Comparison of ENCODE assay signal across 12 cellular contexts in genomic region chr19:38389957-38390924, GRCh38. TPM values are rescaled to one million over a fixed set of nuclear protein-coding genes. Genes with fewer than 3 reads are reported as not detected.
DNase-seq lines count a peak whose midpoint lies in the region; ATAC-seq and TF ChIP-seq lines count a peak whose summit lies in the region.
"Had no signal": no experiment of that assay in that cellular context is flagged by ENCODE, and none has a peak within 500 bp of the region (broad histone marks: within the 10 kb centered on the region; RNA-seq: fewer than 3 reads in every experiment).

No MANE protein-coding gene starts in this region.

- H3K27me3 ChIP-seq in H9 (ENCODE audit: insufficient read depth, low read length) (no peaks in the 10 kb centered on the region), heart left ventricle (peaks cover under 1 to 50% (median 13%) of the 10 kb centered on the region in 9 donors)
- H3K27me3 ChIP-seq: testis had no signal

- no peak overlapping the region for H2BK12ac ChIP-seq in H9 (ENCODE audit: insufficient read length, low read depth, low read length)

- H3K4me3 Mint-ChIP-seq in H9, result peak overlapping the region; percentile 83 to 92
- H3K4me3 Mint-ChIP-seq in glutamatergic neuron (ENCODE audit: unreplicated experiment), result peak overlapping the region; percentile 78
- H3K4me3 Mint-ChIP-seq: dendritic cell treated with granulocyte-macrophage colony-stimulating factor and Interleukin-4, amounts not matched to agents 40 ng/mL and 50 ng/mL, for 4 days had no signal

- H3K79me1 ChIP-seq in H9 (ENCODE audit: insufficient read depth, low read depth, low read length, poor library complexity, severe bottlenecking), result no peaks in the 10 kb centered on the region

- H3K36me3 ChIP-seq in heart left ventricle, result peaks cover 0 to 11% (median 2%) of the 10 kb centered on the region in 9 donors

- peaks cover 39% of the 10 kb centered on the region for H3K23me2 ChIP-seq in H9 (ENCODE audit: insufficient read length, low read depth, low read length, poor library complexity, severe bottlenecking)

- no peaks in the 10 kb centered on the region; the same call in 1 of the 2 replicates for H3K79me2 ChIP-seq in H9 (ENCODE audit: insufficient read depth, low read length)

- H3K9me3 ChIP-seq in H9 (ENCODE audit: control insufficient read depth, low read depth, low read length) (no peaks in the 10 kb centered on the region), heart left ventricle (no peaks in the 10 kb centered on the region)
- H3K9me3 ChIP-seq: testis had no signal

- no peaks in the 10 kb centered on the region for H4K20me1 ChIP-seq in H9 (ENCODE audit: control insufficient read depth, insufficient read depth, insufficient read length)

- peak overlapping the region in 2 of 3 experiments; percentile 15 to 29; a peak in 3 of 7 replicates for H3K27ac Mint-ChIP-seq in H9
- H3K27ac Mint-ChIP-seq in glutamatergic neuron (ENCODE audit: unreplicated experiment), result no peak overlapping the region
- H3K27ac Mint-ChIP-seq: dendritic cell treated with granulocyte-macrophage colony-stimulating factor and Interleukin-4, amounts not matched to agents 40 ng/mL and 50 ng/mL, for 4 days had no signal

- H3K4me3 ChIP-seq in WI38 (ENCODE audit: low read depth, low read length), result peak overlapping the region; percentile 94
- peak overlapping the region; percentile 99 for H3K4me3 ChIP-seq in retinal pigment epithelial cell (ENCODE audit: low read length)
- H3K4me3 ChIP-seq in heart left ventricle, result peak overlapping the region in 1 of 12 donors; percentile 66

- no peak overlapping the region for H2BK20ac ChIP-seq in H9 (ENCODE audit: low read depth, low read length, poor library complexity, severe bottlenecking)

- WGBS in H9 (ENCODE audit: extremely low coverage, insufficient read length, low lambda C conversion rate), result no CpG with 5 or more reads among the region's 22 CpGs
- WGBS in heart left ventricle, 4 donors, result 29 to 43% (median 36%) methylated on average over 11 to 22 of the region's 22 CpGs

- no peak overlapping the region for H4K5ac ChIP-seq in H9 (ENCODE audit: insufficient read length, low read depth, low read length)

- no peak overlapping the region for H2BK5ac ChIP-seq in H9 (ENCODE audit: insufficient read length, low read length)

- no peak overlapping the region for H2BK120ac ChIP-seq in H9 (ENCODE audit: low read depth, low read length, poor library complexity, severe bottlenecking)

- peaks cover 45 to 53% of the 10 kb centered on the region in 2 experiments for H3K4me1 Mint-ChIP-seq in H9
- H3K4me1 Mint-ChIP-seq in glutamatergic neuron (ENCODE audit: low read depth, unreplicated experiment), result peaks cover 2% of the 10 kb centered on the region

- peaks cover 18 to 37% (median 25%) of the 10 kb centered on the region in 3 experiments for H3K36me3 Mint-ChIP-seq in H9 (ENCODE audit: insufficient read depth in 1 of 3, low read depth in 3 of 3)
- H3K36me3 Mint-ChIP-seq in glutamatergic neuron (ENCODE audit: unreplicated experiment), result peaks cover 7% of the 10 kb centered on the region

- DNase-seq in H9 (no peak), glutamatergic neuron (no peak), retinal pigment epithelial cell (ENCODE audit: low read depth) (no peak), amygdala (lab: John Stamatoyannopoulos, UW) (no peak), heart left ventricle (no peak)
- DNase-seq in activated CD4-positive, alpha-beta T cell treated with anti-CD3 and anti-CD28 coated beads for 4 hours, result no peak
- DNase-seq: activated effector memory CD4-positive, alpha-beta T cell treated with anti-CD3 and anti-CD28 coated beads, Interleukin-2, amount 50 U/mL, for 16 hours; NCI-H2029 treated with DMSO at 0.1 percent for 48 hours; testis had no signal

- peak overlapping the region; percentile 80 for H3K4me2 ChIP-seq in H9 (ENCODE audit: insufficient read depth, insufficient read length, low read length)

- H2AK5ac ChIP-seq in H9 (ENCODE audit: insufficient read length, low read length), result no peak overlapping the region

- peak overlapping the region; percentile 5 for H3K18ac ChIP-seq in H9 (ENCODE audit: insufficient read length, low read depth, low read length)

- H3K14ac ChIP-seq in H9 (ENCODE audit: insufficient read depth, low read length), result no peak overlapping the region

- TF ChIP-seq CTCF in H9 (conservative IDR thresholded peaks at IDR 0.05) (no peak), WI38 (IDR thresholded peaks at IDR 0.05; ENCODE audit: low read depth, low read length) (no peak), glutamatergic neuron (IDR thresholded peaks at IDR 0.05; ENCODE audit: partially characterized antibody, unreplicated experiment) (no peak), retinal pigment epithelial cell (conservative IDR thresholded peaks at IDR 0.05; ENCODE audit: low read depth, low read length) (no peak), heart left ventricle (IDR thresholded peaks at IDR 0.05) (no peak)

- H2BK15ac ChIP-seq in H9 (ENCODE audit: low read depth, low read length), result no peak overlapping the region

- no peak overlapping the region for H3K27ac ChIP-seq in H9 (ENCODE audit: insufficient read length, low read depth, low read length)
- peak overlapping the region in 2 of 12 donors; percentile 27 to 63 for H3K27ac ChIP-seq in heart left ventricle
- H3K27ac ChIP-seq: testis had no signal

- H3K4me1 ChIP-seq in H9 (ENCODE audit: insufficient read depth, low read length) (no peaks in the 10 kb centered on the region; the same call in 1 of the 2 replicates), heart left ventricle (peaks cover 0 to 49% (median 25%) of the 10 kb centered on the region in 12 donors)

- H2AFZ ChIP-seq in H9 (ENCODE audit: low read length), result no peak overlapping the region

- H3T11ph ChIP-seq in H9 (ENCODE audit: low read length), result no peak overlapping the region

- intact Hi-C loops in heart left ventricle (cut with DNase I), result loop anchor here in 3 of 10 donors (10.0 kb wide), 3 partner anchors 225 to 545 kb away; partner anchors contain the start of genes EIF3K (in 1 of the 3), MAP4K1 (in 1 of the 3), MRPS12 (in 1 of the 3) and SARS2 (in 1 of the 3)

- ATAC-seq in heart left ventricle, result no peak

- H3K27me3 Mint-ChIP-seq in H9 (ENCODE audit: low read depth) (peaks cover 10% of the 10 kb centered on the region), glutamatergic neuron (ENCODE audit: unreplicated experiment) (peaks cover 29% of the 10 kb centered on the region)

- no peak overlapping the region for H4K8ac ChIP-seq in H9 (replicated peaks; ENCODE audit: insufficient read length, low read depth, low read length)

- no peaks in the 10 kb centered on the region for H3K9me3 Mint-ChIP-seq in H9
- H3K9me3 Mint-ChIP-seq in glutamatergic neuron (ENCODE audit: unreplicated experiment), result peaks cover 7% of the 10 kb centered on the region
- H3K9me3 Mint-ChIP-seq: dendritic cell treated with granulocyte-macrophage colony-stimulating factor and Interleukin-4, amounts not matched to agents 40 ng/mL and 50 ng/mL, for 4 days had no signal

- H3K4ac ChIP-seq in H9 (ENCODE audit: low read depth, low read length), result no peak overlapping the region

- H4K91ac ChIP-seq in H9 (ENCODE audit: insufficient read length, low read depth, low read length), result no peak overlapping the region

- no peak overlapping the region for H3K9ac ChIP-seq in H9 (ENCODE audit: extremely low read depth, insufficient read length, low read length)

- no peak for TF ChIP-seq POLR2A in heart left ventricle (IDR thresholded peaks at IDR 0.05)

- no peak overlapping the region for H3K23ac ChIP-seq in H9 (ENCODE audit: insufficient read length, low read depth, low read length)

- no peak overlapping the region for H3K56ac ChIP-seq in H9 (ENCODE audit: insufficient read length, low read depth, low read length)

RNA-seq across cellular contexts. Expression of gene SPRED3, which starts 1.7 kb away (rescaled TPM):
- total RNA-seq in H9 (2021) (11.5 and 16.4 TPM in 2 replicates), glutamatergic neuron (ENCODE audit: unreplicated experiment) (8.7 TPM), heart left ventricle (1 to 10 TPM in 2 of 9 donors, under 1 TPM in 6, not detected in 1; 0.18 to 3.1 (median 0.72) TPM)
- polyA plus RNA-seq in heart left ventricle, result 1 to 10 TPM in 1 of 2 donors, under 1 TPM in 1; 0.30 to 1.3 TPM

RNA-seq across cellular contexts. Expression of gene GGN, which starts 2.4 kb away (rescaled TPM):
- total RNA-seq in H9 (2021) (1.5 and 2.4 TPM in 2 replicates), glutamatergic neuron (ENCODE audit: unreplicated experiment) (2.0 TPM), heart left ventricle (under 1 TPM in 5 of 9 donors, not detected in 4; 0.18 to 0.67 (median 0.31) TPM)
- under 1 TPM; 0.15 to 0.42 TPM for polyA plus RNA-seq in heart left ventricle
- total RNA-seq: OCI-LY7 had no signal

RNA-seq across cellular contexts. Expression of gene FAM98C, which starts 12.7 kb away (rescaled TPM):
- total RNA-seq in H9 (2021) (15.0 and 16.4 TPM in 2 replicates), glutamatergic neuron (ENCODE audit: unreplicated experiment) (5.8 TPM), heart left ventricle (10 to 100 TPM in 8 of 9 donors, 1 to 10 TPM in 1; 9.3 to 15.8 (median 11.9) TPM)
- 10 to 100 TPM in 1 of 2 donors, 1 to 10 TPM in 1; 9.6 to 10.3 TPM for polyA plus RNA-seq in heart left ventricle

RNA-seq across cellular contexts. Expression of gene PSMD8, which starts 15.9 kb away (rescaled TPM):
- total RNA-seq in H9 (2021) (185 and 189 TPM in 2 replicates), glutamatergic neuron (ENCODE audit: unreplicated experiment) (156 TPM), heart left ventricle (100 to 1,000 TPM; 237 to 690 (median 325) TPM)
- 100 to 1,000 TPM; 186 to 663 TPM for polyA plus RNA-seq in heart left ventricle

RNA-seq across cellular contexts. Expression of gene RASGRP4, which starts 35.8 kb away (rescaled TPM):
- total RNA-seq in H9 (2021) (0.28 and 0.39 TPM in 2 replicates), glutamatergic neuron (ENCODE audit: unreplicated experiment) (not detected), heart left ventricle (1 to 10 TPM in 6 of 9 donors, under 1 TPM in 3; 0.51 to 6.7 (median 1.4) TPM)
- polyA plus RNA-seq in heart left ventricle, result under 1 TPM; 0.61 to 0.91 TPM
- total RNA-seq: OCI-LY7 had no signal
